In genomic region chr17:79074650-79075432, GRCh38 we compare ENCODE assay signal across 8 cellular contexts. TPM values are rescaled to one million over a fixed set of nuclear protein-coding genes. Genes with fewer than 3 reads are reported as not detected.
DNase-seq lines count a peak whose midpoint lies in the region; ATAC-seq and TF ChIP-seq lines count a peak whose summit lies in the region.

A gene with protein sequence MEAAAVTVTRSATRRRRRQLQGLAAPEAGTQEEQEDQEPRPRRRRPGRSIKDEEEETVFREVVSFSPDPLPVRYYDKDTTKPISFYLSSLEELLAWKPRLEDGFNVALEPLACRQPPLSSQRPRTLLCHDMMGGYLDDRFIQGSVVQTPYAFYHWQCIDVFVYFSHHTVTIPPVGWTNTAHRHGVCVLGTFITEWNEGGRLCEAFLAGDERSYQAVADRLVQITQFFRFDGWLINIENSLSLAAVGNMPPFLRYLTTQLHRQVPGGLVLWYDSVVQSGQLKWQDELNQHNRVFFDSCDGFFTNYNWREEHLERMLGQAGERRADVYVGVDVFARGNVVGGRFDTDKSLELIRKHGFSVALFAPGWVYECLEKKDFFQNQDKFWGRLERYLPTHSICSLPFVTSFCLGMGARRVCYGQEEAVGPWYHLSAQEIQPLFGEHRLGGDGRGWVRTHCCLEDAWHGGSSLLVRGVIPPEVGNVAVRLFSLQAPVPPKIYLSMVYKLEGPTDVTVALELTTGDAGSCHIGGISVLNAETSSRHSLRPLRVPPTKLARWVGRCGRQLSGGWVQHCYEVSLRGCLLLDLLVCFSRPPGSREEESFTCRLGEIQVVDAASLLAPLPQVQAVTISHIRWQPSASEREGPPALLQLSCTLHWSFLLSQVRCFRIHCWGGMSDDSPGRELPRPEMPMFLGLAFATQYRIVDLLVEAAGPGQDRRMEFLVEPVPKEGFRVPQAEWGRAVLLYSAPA (plus strand): TSS chr17:79074824. CDS start chr17:79074945, 121 bp downstream.

- peak; percentile 83 for ATAC-seq in GM21515 (IDR thresholded peaks at IDR 0.05; ENCODE audit: unreplicated experiment)

- intact Hi-C loops in OCI-LY7 (cut with micrococcal nuclease; ENCODE audit: unreplicated experiment), result no loop called here

- H3K9me3 ChIP-seq in OCI-LY7 (ENCODE audit: low read length), result no peaks in the 10 kb centered on the region

- DNase-seq in Caki2 (ENCODE audit: low read depth) (peak; percentile 84), HuH-7 (ENCODE audit: low spot score) (peak; percentile 99), OCI-LY7 (ENCODE audit: low spot score) (peak; percentile 87), activated T-cell treated with anti-CD3 and anti-CD28 coated beads for 1 hour (ENCODE audit: low read depth) (peak; percentile 87), epithelial cell of esophagus (ENCODE audit: low read depth) (peak; percentile 94), middle frontal gyrus (ENCODE audit: extremely low spot score, low spot score) (peak; percentile 91)
- DNase-seq in stimulated activated CD8-positive, alpha-beta memory T cell treated with anti-CD3 and anti-CD28 coated beads, Interleukin-15, amount 100 ng/mL, for 48 hours (ENCODE audit: low read depth in 2 of 2), result peak; percentile 93

- H3K79me2 ChIP-seq in OCI-LY7 (ENCODE audit: insufficient read depth, low read depth, low read length), result no peaks in the 10 kb centered on the region

- POLR2A ChIA-PET in OCI-LY7 (lab: Charles Lee), result interaction anchor here (0.6 to 1.1 kb wide), 2 partner anchors 9 to 340 kb away, joined by 3 to 4 read pairs; no protein-coding TSS in a partner anchor

- H3K4me2 ChIP-seq in OCI-LY7 (ENCODE audit: low read length), result peak within 1 kb of the TSS; percentile 52

- in situ Hi-C loops in Caki2 (cut with HindIII; ENCODE audit: low pct_unique_long_range_greater_than_20kb, low sequenced_read_pairs), result no loop called here

- CTCF ChIA-PET in OCI-LY7 (lab: Charles Lee; ENCODE audit: unreplicated experiment), result interaction anchor here (0.6 kb wide), 1 partner anchor 378 kb away, joined by 4 read pairs; no protein-coding TSS in a partner anchor

- no TSS peak for BruUV-seq in OCI-LY7 (replicated peaks; lab: Mats Ljungman, UMichigan)

- H3K36me3 ChIP-seq in OCI-LY7 (ENCODE audit: insufficient read depth, low read length), result no peaks in the 10 kb centered on the region

- peak within 1 kb of the TSS; percentile 61; the same call in 1 of the 2 replicates for H2AFZ ChIP-seq in OCI-LY7 (ENCODE audit: low read length)

- peaks cover 5% of the 10 kb centered on the region for H3K4me1 ChIP-seq in OCI-LY7 (ENCODE audit: insufficient read depth, low read length, poor library complexity, severe bottlenecking)

- no peak within 1 kb of the TSS for H3K27ac ChIP-seq in OCI-LY7 (ENCODE audit: low read depth, low read length, poor library complexity, severe bottlenecking)

- H3K9me2 ChIP-seq in OCI-LY7 (ENCODE audit: insufficient read depth, low read length), result no peaks in the 10 kb centered on the region

- no peaks in the 10 kb centered on the region for H4K20me1 ChIP-seq in OCI-LY7 (ENCODE audit: insufficient read depth, low read length)

- no peak for TF ChIP-seq CTCF in OCI-LY7 (conservative IDR thresholded peaks at IDR 0.05; ENCODE audit: low read length)
- TF ChIP-seq CTCF in epithelial cell of esophagus (IDR thresholded peaks at IDR 0.05; ENCODE audit: insufficient read depth, low read depth, low read length, missing control alignments), result no peak

- peak within 1 kb of the TSS; percentile 70 for H3K4me3 ChIP-seq in OCI-LY7 (ENCODE audit: low read depth, low read length, poor library complexity, severe bottlenecking)
- H3K4me3 ChIP-seq in epithelial cell of esophagus (ENCODE audit: low read length), result peak within 1 kb of the TSS; percentile 57

RNA-seq across cellular contexts. Expression of the gene that starts here (rescaled TPM):
- 12.8 and 12.9 TPM in 2 replicates for total RNA-seq in Caki2 (2014; rRNA removed; shearing (Covaris generic); ENCODE audit: low replicate concordance)
- total RNA-seq in OCI-LY7 (2014; rRNA removed; shearing (Covaris generic)), result 8.4 and 13.9 TPM in 2 replicates
- 31.4 and 35.1 TPM in 2 replicates for total RNA-seq in OCI-LY7 (2022)
